ENCODE assay signal across 1 cellular context in the genomic region with DNA sequence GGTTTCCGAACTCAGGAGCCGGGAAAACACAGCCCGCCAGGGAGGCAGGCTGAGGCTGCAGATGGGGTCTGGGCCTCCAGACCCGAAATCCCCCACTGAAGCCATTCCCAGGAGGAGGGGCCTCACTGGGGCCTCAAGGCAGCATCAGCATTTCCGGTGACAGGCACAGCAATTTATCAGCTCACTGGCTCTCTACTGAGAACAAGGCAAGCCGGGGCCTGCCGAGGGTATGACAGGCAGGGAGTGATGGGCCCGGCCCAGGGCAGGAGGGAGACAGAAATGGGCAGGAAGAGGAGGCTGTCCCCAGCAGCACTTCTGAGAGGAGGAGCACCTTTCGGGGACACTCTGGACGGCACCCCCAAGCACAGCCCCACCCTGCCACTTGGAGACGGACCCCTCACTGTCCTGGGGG.
A peak's percentile ranks its signal among the peaks of the same experiment; 100 is the strongest.
TF ChIP-seq lines count a peak whose summit lies in the region.

No MANE protein-coding gene starts in this region.

TF ChIP-seq in K562, 482 proteins besides CTCF, POLR2A, EP300 and RAD21 (continued from another document):
- TF ChIP-seq, protein P1, sequence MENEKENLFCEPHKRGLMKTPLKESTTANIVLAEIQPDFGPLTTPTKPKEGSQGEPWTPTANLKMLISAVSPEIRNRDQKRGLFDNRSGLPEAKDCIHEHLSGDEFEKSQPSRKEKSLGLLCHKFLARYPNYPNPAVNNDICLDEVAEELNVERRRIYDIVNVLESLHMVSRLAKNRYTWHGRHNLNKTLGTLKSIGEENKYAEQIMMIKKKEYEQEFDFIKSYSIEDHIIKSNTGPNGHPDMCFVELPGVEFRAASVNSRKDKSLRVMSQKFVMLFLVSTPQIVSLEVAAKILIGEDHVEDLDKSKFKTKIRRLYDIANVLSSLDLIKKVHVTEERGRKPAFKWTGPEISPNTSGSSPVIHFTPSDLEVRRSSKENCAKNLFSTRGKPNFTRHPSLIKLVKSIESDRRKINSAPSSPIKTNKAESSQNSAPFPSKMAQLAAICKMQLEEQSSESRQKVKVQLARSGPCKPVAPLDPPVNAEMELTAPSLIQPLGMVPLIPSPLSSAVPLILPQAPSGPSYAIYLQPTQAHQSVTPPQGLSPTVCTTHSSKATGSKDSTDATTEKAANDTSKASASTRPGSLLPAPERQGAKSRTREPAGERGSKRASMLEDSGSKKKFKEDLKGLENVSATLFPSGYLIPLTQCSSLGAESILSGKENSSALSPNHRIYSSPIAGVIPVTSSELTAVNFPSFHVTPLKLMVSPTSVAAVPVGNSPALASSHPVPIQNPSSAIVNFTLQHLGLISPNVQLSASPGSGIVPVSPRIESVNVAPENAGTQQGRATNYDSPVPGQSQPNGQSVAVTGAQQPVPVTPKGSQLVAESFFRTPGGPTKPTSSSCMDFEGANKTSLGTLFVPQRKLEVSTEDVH (IDR thresholded peaks at IDR 0.05; ENCODE audit: low read depth, partially characterized antibody), result no peak
- TF ChIP-seq NCOA6 (IDR thresholded peaks at IDR 0.05) (no peak), GABPA (tag; conservative IDR thresholded peaks at IDR 0.05; ENCODE audit: low read depth) (peak; percentile 75), PHF8 (IDR thresholded peaks at IDR 0.05; ENCODE audit: borderline replicate concordance, low read length) (peak; percentile 17; the same call in 1 of the 2 replicates), RBFOX2 (IDR thresholded peaks at IDR 0.05; ENCODE audit: low read depth, low read length) (0 out of 2 replicates have a peak, but pooled peaks have one; percentile 10)
- TF ChIP-seq, protein P2, sequence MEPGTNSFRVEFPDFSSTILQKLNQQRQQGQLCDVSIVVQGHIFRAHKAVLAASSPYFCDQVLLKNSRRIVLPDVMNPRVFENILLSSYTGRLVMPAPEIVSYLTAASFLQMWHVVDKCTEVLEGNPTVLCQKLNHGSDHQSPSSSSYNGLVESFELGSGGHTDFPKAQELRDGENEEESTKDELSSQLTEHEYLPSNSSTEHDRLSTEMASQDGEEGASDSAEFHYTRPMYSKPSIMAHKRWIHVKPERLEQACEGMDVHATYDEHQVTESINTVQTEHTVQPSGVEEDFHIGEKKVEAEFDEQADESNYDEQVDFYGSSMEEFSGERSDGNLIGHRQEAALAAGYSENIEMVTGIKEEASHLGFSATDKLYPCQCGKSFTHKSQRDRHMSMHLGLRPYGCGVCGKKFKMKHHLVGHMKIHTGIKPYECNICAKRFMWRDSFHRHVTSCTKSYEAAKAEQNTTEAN (CRISPR knock-in tag; IDR thresholded peaks at IDR 0.05), result no peak
- TF ChIP-seq, protein P3, sequence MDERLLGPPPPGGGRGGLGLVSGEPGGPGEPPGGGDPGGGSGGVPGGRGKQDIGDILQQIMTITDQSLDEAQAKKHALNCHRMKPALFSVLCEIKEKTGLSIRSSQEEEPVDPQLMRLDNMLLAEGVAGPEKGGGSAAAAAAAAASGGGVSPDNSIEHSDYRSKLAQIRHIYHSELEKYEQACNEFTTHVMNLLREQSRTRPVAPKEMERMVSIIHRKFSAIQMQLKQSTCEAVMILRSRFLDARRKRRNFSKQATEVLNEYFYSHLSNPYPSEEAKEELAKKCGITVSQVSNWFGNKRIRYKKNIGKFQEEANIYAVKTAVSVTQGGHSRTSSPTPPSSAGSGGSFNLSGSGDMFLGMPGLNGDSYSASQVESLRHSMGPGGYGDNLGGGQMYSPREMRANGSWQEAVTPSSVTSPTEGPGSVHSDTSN (CRISPR knock-in tag; IDR thresholded peaks at IDR 0.05; ENCODE audit: low read depth), result 0 out of 2 replicates have a peak, but pooled peaks have one; percentile 25
- TF ChIP-seq, protein P3 (tag; conservative IDR thresholded peaks at IDR 0.05; ENCODE audit: low read depth), result peak; percentile 88
- TF ChIP-seq, protein P4, sequence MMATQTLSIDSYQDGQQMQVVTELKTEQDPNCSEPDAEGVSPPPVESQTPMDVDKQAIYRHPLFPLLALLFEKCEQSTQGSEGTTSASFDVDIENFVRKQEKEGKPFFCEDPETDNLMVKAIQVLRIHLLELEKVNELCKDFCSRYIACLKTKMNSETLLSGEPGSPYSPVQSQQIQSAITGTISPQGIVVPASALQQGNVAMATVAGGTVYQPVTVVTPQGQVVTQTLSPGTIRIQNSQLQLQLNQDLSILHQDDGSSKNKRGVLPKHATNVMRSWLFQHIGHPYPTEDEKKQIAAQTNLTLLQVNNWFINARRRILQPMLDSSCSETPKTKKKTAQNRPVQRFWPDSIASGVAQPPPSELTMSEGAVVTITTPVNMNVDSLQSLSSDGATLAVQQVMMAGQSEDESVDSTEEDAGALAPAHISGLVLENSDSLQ (IDR thresholded peaks at IDR 0.05), result peak; percentile 89
TF ChIP-seq in K562: peak in this region for 6.
